ENCODE assay signal across 11 cellular contexts in genomic region chr7:100472121-100472851, GRCh38. TPM values are rescaled to one million over a fixed set of nuclear protein-coding genes. Genes with fewer than 3 reads are reported as not detected.
A peak's percentile ranks its signal among the peaks of the same experiment; 100 is the strongest.
DNase-seq lines count a peak whose midpoint lies in the region; ATAC-seq and TF ChIP-seq lines count a peak whose summit lies in the region.
"Had no signal": no experiment of that assay in that cellular context is flagged by ENCODE, and none has a peak within 500 bp of the region (broad histone marks: within the 10 kb centered on the region; RNA-seq: fewer than 3 reads in every experiment).

No MANE protein-coding gene starts in this region.

- peaks cover 33% of the 10 kb centered on the region for H3K36me3 ChIP-seq in CD8-positive, alpha-beta T cell (ENCODE audit: insufficient read depth, low read length)
- H3K36me3 ChIP-seq in left ventricle myocardium inferior, result peaks cover 37% of the 10 kb centered on the region
- peaks cover 0 to 99% (median 55%) of the 10 kb centered on the region in 6 donors for H3K36me3 ChIP-seq in spleen

- no peaks in the 10 kb centered on the region for H3K9me3 Mint-ChIP-seq in CD8-positive, alpha-beta T cell

- H3K4me3 Mint-ChIP-seq in CD8-positive, alpha-beta T cell, result no peak overlapping the region

- no peaks in the 10 kb centered on the region for H3K9me3 ChIP-seq in CD8-positive, alpha-beta T cell (ENCODE audit: low read length)
- no peaks in the 10 kb centered on the region for H3K9me3 ChIP-seq in left ventricle myocardium inferior (replicated peaks)
- no peaks in the 10 kb centered on the region for H3K9me3 ChIP-seq in spleen

- CTCF ChIA-PET in CD8-positive, alpha-beta T cell (lab: Charles Lee), result interaction anchor here (1.4 to 11.8 kb wide), 2 partner anchors 60 to 90 kb away, joined by 3 to 203 read pairs; no protein-coding TSS in a partner anchor

- peaks cover 53% of the 10 kb centered on the region for H3K4me1 ChIP-seq in CD8-positive, alpha-beta T cell (ENCODE audit: insufficient read depth, low read length)
- peaks cover 95% of the 10 kb centered on the region for H3K4me1 ChIP-seq in left ventricle myocardium inferior
- peaks cover 49 to 100% (median 72%) of the 10 kb centered on the region in 6 donors for H3K4me1 ChIP-seq in spleen

- H3K27me3 Mint-ChIP-seq in CD8-positive, alpha-beta T cell (ENCODE audit: low read depth), result no peaks in the 10 kb centered on the region

- no peak overlapping the region for H3K27ac ChIP-seq in CD8-positive, alpha-beta T cell (ENCODE audit: low read depth, low read length)
- H3K27ac ChIP-seq in left ventricle myocardium inferior (replicated peaks), result peak overlapping the region; percentile 97
- H3K27ac ChIP-seq in spleen, result peak overlapping the region; percentile 41 to 98 (median 74)

- H3K27me3 ChIP-seq in CD8-positive, alpha-beta T cell (ENCODE audit: insufficient read depth, low read length), result no peaks in the 10 kb centered on the region
- H3K27me3 ChIP-seq in left ventricle myocardium inferior (ENCODE audit: low read depth) (no peaks in the 10 kb centered on the region), spleen (replicated peaks in 1 of 7) (no peaks in the 10 kb centered on the region)

- H3K4me3 ChIP-seq in CD8-positive, alpha-beta T cell (ENCODE audit: low read depth, low read length), result no peak overlapping the region
- H3K4me3 ChIP-seq in left ventricle myocardium inferior (peak overlapping the region; percentile 42), spleen (peak overlapping the region in 1 of 8 donors; percentile 38)

- intact Hi-C loops in CD8-positive, alpha-beta T cell (cut with DNase I, micrococcal nuclease), result no loop called here
- intact Hi-C loops in left ventricle myocardium inferior (cut with micrococcal nuclease), result loop anchor here (10.0 kb wide), 1 partner anchor 73 kb away; no protein-coding TSS in a partner anchor
- intact Hi-C loops in spleen (cut with DNase I; ENCODE audit: low total_unique reads), result loop anchor here (10.0 kb wide), 1 partner anchor 233 kb away; the partner anchor contains the start of gene POP7

- peak overlapping the region; percentile 72 for H3K27ac Mint-ChIP-seq in CD8-positive, alpha-beta T cell

- 63 to 74% (median 71%) methylated on average over 13 to 16 of the region's 16 CpGs for WGBS in spleen, 5 donors

- POLR2A ChIA-PET in CD8-positive, alpha-beta T cell (lab: Charles Lee), result no interaction called here

- peaks cover 64% of the 10 kb centered on the region for H3K36me3 Mint-ChIP-seq in CD8-positive, alpha-beta T cell

- no peak for ATAC-seq in CD8-positive, alpha-beta T cell
- ATAC-seq in GM21390 (IDR thresholded peaks at IDR 0.05; ENCODE audit: unreplicated experiment), result no peak
- no peak for ATAC-seq in HG03469 (IDR thresholded peaks at IDR 0.05; ENCODE audit: unreplicated experiment)

- TF ChIP-seq POLR2A in spleen (IDR thresholded peaks at IDR 0.05), result no peak

- no peak for TF ChIP-seq CTCF in CD8-positive, alpha-beta T cell (IDR thresholded peaks at IDR 0.05)
- TF ChIP-seq CTCF in left ventricle myocardium inferior (IDR thresholded peaks at IDR 0.05; ENCODE audit: borderline replicate concordance) (no peak), spleen (IDR thresholded peaks at IDR 0.05 in 8 of 11, conservative IDR thresholded peaks at IDR 0.05 in 3 of 11) (no peak)

- H3K4me1 Mint-ChIP-seq in CD8-positive, alpha-beta T cell (ENCODE audit: low read depth), result peaks cover 59% of the 10 kb centered on the region

- no peak for DNase-seq in CD8-positive, alpha-beta T cell
- DNase-seq in SW480 (ENCODE audit: low spot score), result peak; percentile 82
- DNase-seq in left ventricle myocardium inferior, result no peak
- DNase-seq in spleen, result no peak
- no peak for DNase-seq in dedifferentiated amniotic fluid mesenchymal stem cell (ENCODE audit: extremely low spot score)
- DNase-seq in stimulated activated naive CD4-positive, alpha-beta T cell treated with Interleukin-2 at 50 U/mL for 16 hours (lab: John Stamatoyannopoulos, UW), result no peak
- DNase-seq: activated CD8-positive, alpha-beta memory T cell treated with anti-CD3 and anti-CD28 coated beads, Interleukin-2, amount 50 U/mL, for 48 hours; DMS153 had no signal

RNA-seq across cellular contexts. Expression of gene TSC22D4, which starts 6.7 kb away (rescaled TPM):
- 10 to 100 TPM; 30.7 to 32.3 TPM for total RNA-seq in CD8-positive, alpha-beta T cell
- total RNA-seq in left ventricle myocardium inferior, result 47.5 TPM
- 100 to 1,000 TPM in 3 of 7 donors, 10 to 100 TPM in 4; 67.1 to 119 (median 98.8) TPM for total RNA-seq in spleen
- polyA plus RNA-seq in spleen, result 100 to 1,000 TPM in 1 of 3 donors, 10 to 100 TPM in 2; 57.2 to 105 (median 83.9) TPM

RNA-seq across cellular contexts. Expression of gene SPACDR, which starts 8.2 kb away (rescaled TPM):
- total RNA-seq in CD8-positive, alpha-beta T cell, result under 1 TPM in 1 of 2 experiments, not detected in 1; 0.94 TPM
- total RNA-seq in left ventricle myocardium inferior (0.88 TPM), spleen (1 to 10 TPM in 5 of 7 donors, not detected in 2; 1.3 to 4.6 (median 1.9) TPM)
- 1 to 10 TPM in 2 of 3 donors, under 1 TPM in 1; 0.65 to 2.1 (median 1.2) TPM for polyA plus RNA-seq in spleen
- total RNA-seq: LHCN-M2 had no signal

RNA-seq across cellular contexts. Expression of gene NYAP1, which starts 11.4 kb away (rescaled TPM):
- under 1 TPM; 0.33 to 0.38 TPM for total RNA-seq in CD8-positive, alpha-beta T cell
- total RNA-seq in left ventricle myocardium inferior, result 0.38 TPM
- total RNA-seq in spleen, result 1 to 10 TPM in 3 of 7 donors, under 1 TPM in 3, not detected in 1; 0.32 to 2.1 (median 1.2) TPM
- under 1 TPM; 0.07 to 0.54 (median 0.14) TPM for polyA plus RNA-seq in spleen

RNA-seq across cellular contexts. Expression of gene PPP1R35, which starts 36.0 kb away (rescaled TPM):
- total RNA-seq in CD8-positive, alpha-beta T cell, result 10 to 100 TPM; 29.4 to 33.5 TPM
- total RNA-seq in left ventricle myocardium inferior (10.8 TPM), spleen (10 to 100 TPM; 46.7 to 63.8 (median 57.7) TPM)
- 100 to 1,000 TPM in 2 of 3 donors, 10 to 100 TPM in 1; 87.6 to 111 (median 111) TPM for polyA plus RNA-seq in spleen

RNA-seq across cellular contexts. Expression of gene MEPCE, which starts 42.7 kb away (rescaled TPM):
- total RNA-seq in CD8-positive, alpha-beta T cell, result 10 to 100 TPM; 69.3 to 73.3 TPM
- 23.6 TPM for total RNA-seq in left ventricle myocardium inferior
- total RNA-seq in spleen, result 10 to 100 TPM; 42.3 to 82.2 (median 67.3) TPM
- 10 to 100 TPM; 31.4 to 56.9 (median 38.0) TPM for polyA plus RNA-seq in spleen

Comparison
In these comparisons a context has a peak if more than half of its experiments do, and no peak if none do; other contexts are left out.
1. intact Hi-C loops: an anchor here in left ventricle myocardium inferior (10.0 kb wide) and spleen (10.0 kb wide); none called in CD8-positive, alpha-beta T cell.